In the genomic region with DNA sequence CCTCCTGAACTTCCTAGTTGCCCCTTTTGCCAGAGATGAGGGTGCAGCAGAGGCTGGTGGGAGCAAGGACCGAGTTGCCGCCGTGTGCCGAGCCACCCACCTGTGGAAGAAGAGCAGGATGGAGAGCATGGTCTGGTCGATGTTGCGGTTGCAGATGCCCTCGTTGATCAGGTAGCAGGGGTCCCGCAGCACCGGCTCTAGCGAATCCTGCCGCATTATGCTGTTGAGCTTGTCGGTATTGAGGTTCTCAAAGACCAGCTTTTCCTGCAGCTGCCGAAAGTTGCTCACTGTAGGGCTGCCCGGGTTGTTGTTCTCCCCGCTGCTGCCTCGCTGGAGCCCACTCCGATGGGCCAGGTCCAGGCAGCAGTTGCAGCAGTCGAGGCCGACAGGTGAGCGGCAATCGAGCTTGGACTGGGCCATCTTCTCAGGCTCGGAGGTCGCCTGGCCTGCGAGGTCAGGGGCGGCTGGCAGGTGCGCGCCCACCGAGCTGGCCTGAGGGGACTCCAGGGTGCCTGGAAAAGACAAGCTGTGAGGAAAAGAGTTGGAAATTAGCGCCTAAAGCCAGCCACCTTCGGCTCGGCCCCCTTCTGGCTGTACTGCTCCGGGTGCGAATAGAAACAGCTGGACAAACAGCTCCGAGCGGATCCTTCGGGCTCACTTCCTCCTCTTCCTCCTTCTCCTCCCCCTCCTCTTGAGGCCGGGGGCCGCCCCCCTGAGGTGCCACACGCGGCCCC, we compare ENCODE assay signal across 1 cellular context.
TF ChIP-seq lines count a peak whose summit lies in the region.

No MANE protein-coding gene starts in this region.

TF ChIP-seq in SK-N-SH, 30 proteins besides CTCF, POLR2A, EP300 and RAD21:
- no peak for TF ChIP-seq TAF1 (IDR thresholded peaks at IDR 0.05; ENCODE audit: borderline replicate concordance, low read depth, low read length)
- TF ChIP-seq RXRA (IDR thresholded peaks at IDR 0.05; ENCODE audit: borderline replicate concordance, low read depth): no peak
- no peak for TF ChIP-seq GABPA (IDR thresholded peaks at IDR 0.05; ENCODE audit: low read depth)
- TF ChIP-seq JUND (IDR thresholded peaks at IDR 0.05): no peak
- no peak for TF ChIP-seq SIN3A (IDR thresholded peaks at IDR 0.05; ENCODE audit: borderline replicate concordance, low read depth, low read length)
- no peak for TF ChIP-seq YY1 (IDR thresholded peaks at IDR 0.05; ENCODE audit: low read depth)
- TF ChIP-seq, protein P1, sequence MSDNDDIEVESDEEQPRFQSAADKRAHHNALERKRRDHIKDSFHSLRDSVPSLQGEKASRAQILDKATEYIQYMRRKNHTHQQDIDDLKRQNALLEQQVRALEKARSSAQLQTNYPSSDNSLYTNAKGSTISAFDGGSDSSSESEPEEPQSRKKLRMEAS (IDR thresholded peaks at IDR 0.05; ENCODE audit: low read depth): no peak
- TF ChIP-seq TCF12 (IDR thresholded peaks at IDR 0.05): no peak
- TF ChIP-seq, protein P2, sequence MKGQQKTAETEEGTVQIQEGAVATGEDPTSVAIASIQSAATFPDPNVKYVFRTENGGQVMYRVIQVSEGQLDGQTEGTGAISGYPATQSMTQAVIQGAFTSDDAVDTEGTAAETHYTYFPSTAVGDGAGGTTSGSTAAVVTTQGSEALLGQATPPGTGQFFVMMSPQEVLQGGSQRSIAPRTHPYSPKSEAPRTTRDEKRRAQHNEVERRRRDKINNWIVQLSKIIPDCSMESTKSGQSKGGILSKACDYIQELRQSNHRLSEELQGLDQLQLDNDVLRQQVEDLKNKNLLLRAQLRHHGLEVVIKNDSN (IDR thresholded peaks at IDR 0.05; ENCODE audit: borderline replicate concordance, low read depth): no peak
- TF ChIP-seq EZH2phosphoT487 (IDR thresholded peaks at IDR 0.05; ENCODE audit: borderline replicate concordance, low read depth): no peak
- TF ChIP-seq, protein P3, sequence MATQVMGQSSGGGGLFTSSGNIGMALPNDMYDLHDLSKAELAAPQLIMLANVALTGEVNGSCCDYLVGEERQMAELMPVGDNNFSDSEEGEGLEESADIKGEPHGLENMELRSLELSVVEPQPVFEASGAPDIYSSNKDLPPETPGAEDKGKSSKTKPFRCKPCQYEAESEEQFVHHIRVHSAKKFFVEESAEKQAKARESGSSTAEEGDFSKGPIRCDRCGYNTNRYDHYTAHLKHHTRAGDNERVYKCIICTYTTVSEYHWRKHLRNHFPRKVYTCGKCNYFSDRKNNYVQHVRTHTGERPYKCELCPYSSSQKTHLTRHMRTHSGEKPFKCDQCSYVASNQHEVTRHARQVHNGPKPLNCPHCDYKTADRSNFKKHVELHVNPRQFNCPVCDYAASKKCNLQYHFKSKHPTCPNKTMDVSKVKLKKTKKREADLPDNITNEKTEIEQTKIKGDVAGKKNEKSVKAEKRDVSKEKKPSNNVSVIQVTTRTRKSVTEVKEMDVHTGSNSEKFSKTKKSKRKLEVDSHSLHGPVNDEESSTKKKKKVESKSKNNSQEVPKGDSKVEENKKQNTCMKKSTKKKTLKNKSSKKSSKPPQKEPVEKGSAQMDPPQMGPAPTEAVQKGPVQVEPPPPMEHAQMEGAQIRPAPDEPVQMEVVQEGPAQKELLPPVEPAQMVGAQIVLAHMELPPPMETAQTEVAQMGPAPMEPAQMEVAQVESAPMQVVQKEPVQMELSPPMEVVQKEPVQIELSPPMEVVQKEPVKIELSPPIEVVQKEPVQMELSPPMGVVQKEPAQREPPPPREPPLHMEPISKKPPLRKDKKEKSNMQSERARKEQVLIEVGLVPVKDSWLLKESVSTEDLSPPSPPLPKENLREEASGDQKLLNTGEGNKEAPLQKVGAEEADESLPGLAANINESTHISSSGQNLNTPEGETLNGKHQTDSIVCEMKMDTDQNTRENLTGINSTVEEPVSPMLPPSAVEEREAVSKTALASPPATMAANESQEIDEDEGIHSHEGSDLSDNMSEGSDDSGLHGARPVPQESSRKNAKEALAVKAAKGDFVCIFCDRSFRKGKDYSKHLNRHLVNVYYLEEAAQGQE (IDR thresholded peaks at IDR 0.05; ENCODE audit: low read depth, low read length): no peak
- no peak for TF ChIP-seq NRF1 (IDR thresholded peaks at IDR 0.05; ENCODE audit: low read depth, low read length)
- TF ChIP-seq POLR2AphosphoS5 (IDR thresholded peaks at IDR 0.05; ENCODE audit: low read depth, low read length): no peak
- TF ChIP-seq, protein P4, sequence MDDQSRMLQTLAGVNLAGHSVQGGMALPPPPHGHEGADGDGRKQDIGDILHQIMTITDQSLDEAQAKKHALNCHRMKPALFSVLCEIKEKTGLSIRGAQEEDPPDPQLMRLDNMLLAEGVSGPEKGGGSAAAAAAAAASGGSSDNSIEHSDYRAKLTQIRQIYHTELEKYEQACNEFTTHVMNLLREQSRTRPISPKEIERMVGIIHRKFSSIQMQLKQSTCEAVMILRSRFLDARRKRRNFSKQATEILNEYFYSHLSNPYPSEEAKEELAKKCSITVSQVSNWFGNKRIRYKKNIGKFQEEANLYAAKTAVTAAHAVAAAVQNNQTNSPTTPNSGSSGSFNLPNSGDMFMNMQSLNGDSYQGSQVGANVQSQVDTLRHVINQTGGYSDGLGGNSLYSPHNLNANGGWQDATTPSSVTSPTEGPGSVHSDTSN (IDR thresholded peaks at IDR 0.05): no peak
